1 cellular context compared by ENCODE assay signal in genomic region chr19:56142087-56142787, GRCh38.
TF ChIP-seq lines count a peak whose summit lies in the region.

No MANE protein-coding gene starts in this region.

TF ChIP-seq in HepG2, 621 proteins besides CTCF, POLR2A, EP300 and RAD21 (continued from another document):
- TF ChIP-seq LCORL (IDR thresholded peaks at IDR 0.05) (no peak), LCORL (CRISPR knock-in tag; IDR thresholded peaks at IDR 0.05) (peak; percentile 81), KLF9 (CRISPR knock-in tag; IDR thresholded peaks at IDR 0.05; ENCODE audit: low read depth) (no peak), ZNF335 (CRISPR knock-in tag; IDR thresholded peaks at IDR 0.05) (peak; percentile 66; the same call in 1 of the 2 replicates), CHCHD3 (CRISPR knock-in tag; IDR thresholded peaks at IDR 0.05) (peak; percentile 45; the same call in 1 of the 2 replicates), ZNF337 (CRISPR knock-in tag; IDR thresholded peaks at IDR 0.05; ENCODE audit: borderline replicate concordance, low read depth) (no peak), ATF7 (IDR thresholded peaks at IDR 0.05) (no peak), ATF7 (CRISPR knock-in tag; IDR thresholded peaks at IDR 0.05) (no peak), REPIN1 (CRISPR knock-in tag; IDR thresholded peaks at IDR 0.05; ENCODE audit: borderline replicate concordance, low read depth) (peak; percentile 70; the same call in 1 of the 2 replicates), ZKSCAN1 (IDR thresholded peaks at IDR 0.05; ENCODE audit: low read length) (no peak), SP1 (IDR thresholded peaks at IDR 0.05) (no peak), SP1 (CRISPR knock-in tag; IDR thresholded peaks at IDR 0.05) (no peak), JDP2 (CRISPR knock-in tag; IDR thresholded peaks at IDR 0.05; ENCODE audit: borderline replicate concordance) (no peak), ZBTB38 (CRISPR knock-in tag; IDR thresholded peaks at IDR 0.05) (no peak), DPF2 (CRISPR knock-in tag; IDR thresholded peaks at IDR 0.05; ENCODE audit: borderline replicate concordance, low read depth) (peak; percentile 92), ZNF883 (CRISPR knock-in tag; IDR thresholded peaks at IDR 0.05; ENCODE audit: not compliant biosample characterization) (no peak), RFXANK (CRISPR knock-in tag; IDR thresholded peaks at IDR 0.05) (0 out of 2 replicates have a peak, but pooled peaks have one; percentile 24), GLMP (CRISPR knock-in tag; IDR thresholded peaks at IDR 0.05; ENCODE audit: borderline replicate concordance) (no peak), ZNF317 (CRISPR knock-in tag; IDR thresholded peaks at IDR 0.05) (0 out of 2 replicates have a peak, but pooled peaks have one; percentile 35), ZSCAN22 (CRISPR knock-in tag; IDR thresholded peaks at IDR 0.05) (no peak), RELA (CRISPR knock-in tag; IDR thresholded peaks at IDR 0.05) (no peak), ZSCAN9 (CRISPR knock-in tag; IDR thresholded peaks at IDR 0.05; ENCODE audit: borderline replicate concordance) (peak; percentile 58; the same call in 1 of the 2 replicates), ZNF790 (CRISPR knock-in tag; IDR thresholded peaks at IDR 0.05; ENCODE audit: borderline replicate concordance) (no peak), MIXL1 (CRISPR knock-in tag; IDR thresholded peaks at IDR 0.05) (peak; percentile 73), ZBTB21 (CRISPR knock-in tag; IDR thresholded peaks at IDR 0.05) (no peak)
- TF ChIP-seq, protein P1, sequence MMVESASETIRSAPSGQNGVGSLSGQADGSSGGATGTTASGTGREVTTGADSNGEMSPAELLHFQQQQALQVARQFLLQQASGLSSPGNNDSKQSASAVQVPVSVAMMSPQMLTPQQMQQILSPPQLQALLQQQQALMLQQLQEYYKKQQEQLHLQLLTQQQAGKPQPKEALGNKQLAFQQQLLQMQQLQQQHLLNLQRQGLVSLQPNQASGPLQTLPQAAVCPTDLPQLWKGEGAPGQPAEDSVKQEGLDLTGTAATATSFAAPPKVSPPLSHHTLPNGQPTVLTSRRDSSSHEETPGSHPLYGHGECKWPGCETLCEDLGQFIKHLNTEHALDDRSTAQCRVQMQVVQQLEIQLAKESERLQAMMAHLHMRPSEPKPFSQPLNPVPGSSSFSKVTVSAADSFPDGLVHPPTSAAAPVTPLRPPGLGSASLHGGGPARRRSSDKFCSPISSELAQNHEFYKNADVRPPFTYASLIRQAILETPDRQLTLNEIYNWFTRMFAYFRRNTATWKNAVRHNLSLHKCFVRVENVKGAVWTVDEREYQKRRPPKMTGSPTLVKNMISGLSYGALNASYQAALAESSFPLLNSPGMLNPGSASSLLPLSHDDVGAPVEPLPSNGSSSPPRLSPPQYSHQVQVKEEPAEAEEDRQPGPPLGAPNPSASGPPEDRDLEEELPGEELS (CRISPR knock-in tag; IDR thresholded peaks at IDR 0.05), result peak; percentile 80; the same call in 1 of the 2 replicates
- TF ChIP-seq, protein P2, sequence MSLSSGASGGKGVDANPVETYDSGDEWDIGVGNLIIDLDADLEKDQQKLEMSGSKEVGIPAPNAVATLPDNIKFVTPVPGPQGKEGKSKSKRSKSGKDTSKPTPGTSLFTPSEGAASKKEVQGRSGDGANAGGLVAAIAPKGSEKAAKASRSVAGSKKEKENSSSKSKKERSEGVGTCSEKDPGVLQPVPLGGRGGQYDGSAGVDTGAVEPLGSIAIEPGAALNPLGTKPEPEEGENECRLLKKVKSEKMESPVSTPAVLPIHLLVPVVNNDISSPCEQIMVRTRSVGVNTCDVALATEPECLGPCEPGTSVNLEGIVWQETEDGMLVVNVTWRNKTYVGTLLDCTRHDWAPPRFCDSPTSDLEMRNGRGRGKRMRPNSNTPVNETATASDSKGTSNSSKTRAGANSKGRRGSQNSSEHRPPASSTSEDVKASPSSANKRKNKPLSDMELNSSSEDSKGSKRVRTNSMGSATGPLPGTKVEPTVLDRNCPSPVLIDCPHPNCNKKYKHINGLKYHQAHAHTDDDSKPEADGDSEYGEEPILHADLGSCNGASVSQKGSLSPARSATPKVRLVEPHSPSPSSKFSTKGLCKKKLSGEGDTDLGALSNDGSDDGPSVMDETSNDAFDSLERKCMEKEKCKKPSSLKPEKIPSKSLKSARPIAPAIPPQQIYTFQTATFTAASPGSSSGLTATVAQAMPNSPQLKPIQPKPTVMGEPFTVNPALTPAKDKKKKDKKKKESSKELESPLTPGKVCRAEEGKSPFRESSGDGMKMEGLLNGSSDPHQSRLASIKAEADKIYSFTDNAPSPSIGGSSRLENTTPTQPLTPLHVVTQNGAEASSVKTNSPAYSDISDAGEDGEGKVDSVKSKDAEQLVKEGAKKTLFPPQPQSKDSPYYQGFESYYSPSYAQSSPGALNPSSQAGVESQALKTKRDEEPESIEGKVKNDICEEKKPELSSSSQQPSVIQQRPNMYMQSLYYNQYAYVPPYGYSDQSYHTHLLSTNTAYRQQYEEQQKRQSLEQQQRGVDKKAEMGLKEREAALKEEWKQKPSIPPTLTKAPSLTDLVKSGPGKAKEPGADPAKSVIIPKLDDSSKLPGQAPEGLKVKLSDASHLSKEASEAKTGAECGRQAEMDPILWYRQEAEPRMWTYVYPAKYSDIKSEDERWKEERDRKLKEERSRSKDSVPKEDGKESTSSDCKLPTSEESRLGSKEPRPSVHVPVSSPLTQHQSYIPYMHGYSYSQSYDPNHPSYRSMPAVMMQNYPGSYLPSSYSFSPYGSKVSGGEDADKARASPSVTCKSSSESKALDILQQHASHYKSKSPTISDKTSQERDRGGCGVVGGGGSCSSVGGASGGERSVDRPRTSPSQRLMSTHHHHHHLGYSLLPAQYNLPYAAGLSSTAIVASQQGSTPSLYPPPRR (CRISPR knock-in tag; IDR thresholded peaks at IDR 0.05; ENCODE audit: borderline replicate concordance), result peak; percentile 72; the same call in 1 of the 2 replicates
- TF ChIP-seq, protein P3, sequence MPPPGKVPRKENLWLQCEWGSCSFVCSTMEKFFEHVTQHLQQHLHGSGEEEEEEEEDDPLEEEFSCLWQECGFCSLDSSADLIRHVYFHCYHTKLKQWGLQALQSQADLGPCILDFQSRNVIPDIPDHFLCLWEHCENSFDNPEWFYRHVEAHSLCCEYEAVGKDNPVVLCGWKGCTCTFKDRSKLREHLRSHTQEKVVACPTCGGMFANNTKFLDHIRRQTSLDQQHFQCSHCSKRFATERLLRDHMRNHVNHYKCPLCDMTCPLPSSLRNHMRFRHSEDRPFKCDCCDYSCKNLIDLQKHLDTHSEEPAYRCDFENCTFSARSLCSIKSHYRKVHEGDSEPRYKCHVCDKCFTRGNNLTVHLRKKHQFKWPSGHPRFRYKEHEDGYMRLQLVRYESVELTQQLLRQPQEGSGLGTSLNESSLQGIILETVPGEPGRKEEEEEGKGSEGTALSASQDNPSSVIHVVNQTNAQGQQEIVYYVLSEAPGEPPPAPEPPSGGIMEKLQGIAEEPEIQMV (CRISPR knock-in tag; IDR thresholded peaks at IDR 0.05; ENCODE audit: low read depth), result no peak
- TF ChIP-seq, protein P4, sequence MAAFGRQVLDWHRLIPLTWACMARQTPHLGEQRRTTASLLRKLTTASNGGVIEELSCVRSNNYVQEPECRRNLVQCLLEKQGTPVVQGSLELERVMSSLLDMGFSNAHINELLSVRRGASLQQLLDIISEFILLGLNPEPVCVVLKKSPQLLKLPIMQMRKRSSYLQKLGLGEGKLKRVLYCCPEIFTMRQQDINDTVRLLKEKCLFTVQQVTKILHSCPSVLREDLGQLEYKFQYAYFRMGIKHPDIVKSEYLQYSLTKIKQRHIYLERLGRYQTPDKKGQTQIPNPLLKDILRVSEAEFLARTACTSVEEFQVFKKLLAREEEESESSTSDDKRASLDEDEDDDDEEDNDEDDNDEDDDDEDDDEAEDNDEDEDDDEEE (CRISPR knock-in tag; IDR thresholded peaks at IDR 0.05), result 0 out of 2 replicates have a peak, but pooled peaks have one; percentile 33
